ENCODE assay signal across 9 cellular contexts in the genomic region with DNA sequence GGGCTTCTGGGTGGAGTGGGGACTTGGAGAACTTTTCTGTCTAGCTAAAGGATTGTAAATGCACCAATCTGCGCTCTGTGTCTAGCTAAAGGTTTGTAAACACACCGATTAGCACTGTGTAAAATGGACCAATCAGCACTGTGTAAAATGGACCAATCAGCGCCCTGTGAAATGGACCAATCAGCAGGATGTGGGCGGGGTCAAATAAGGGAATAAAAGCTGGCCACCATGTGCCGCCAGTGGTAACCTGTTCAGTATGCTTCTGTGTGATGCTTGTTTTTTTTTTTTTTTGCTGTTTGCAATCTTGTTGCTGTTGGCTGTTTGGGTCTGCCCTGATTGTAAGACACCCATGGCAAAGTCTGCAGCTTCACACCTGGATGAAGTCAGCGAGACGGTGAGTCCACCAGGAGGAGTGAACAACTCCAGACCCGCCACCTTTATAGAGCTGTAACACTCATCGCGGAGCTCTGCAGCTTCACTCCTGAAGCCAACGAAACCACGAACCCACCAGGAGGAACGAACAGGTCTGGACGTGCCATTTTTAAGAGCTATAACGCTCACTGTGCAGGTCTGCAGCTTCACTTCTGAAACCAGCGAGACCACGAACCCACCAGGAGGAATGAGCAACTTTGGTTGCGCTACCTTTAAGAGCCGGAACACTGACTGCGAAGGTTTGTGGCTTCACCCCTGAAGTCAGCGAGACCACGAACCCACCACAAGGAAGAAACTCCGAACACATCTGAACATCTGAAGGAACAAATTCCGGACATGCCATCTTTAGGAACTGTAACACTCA.
DNase-seq lines count a peak whose midpoint lies in the region; ATAC-seq, FAIRE-seq and TF ChIP-seq lines count a peak whose summit lies in the region.
"Had no signal": no experiment of that assay in that cellular context is flagged by ENCODE, and none has a peak within 500 bp of the region (broad histone marks: within the 10 kb centered on the region; RNA-seq: fewer than 3 reads in every experiment).

No MANE protein-coding gene starts in this region.

- H4K20me1 ChIP-seq in HepG2 (ENCODE audit: insufficient read depth, low read length), result no peaks in the 10 kb centered on the region

- no peak for TF ChIP-seq CTCF in HepG2 (CRISPR knock-in tag; IDR thresholded peaks at IDR 0.05)
- TF ChIP-seq CTCF in right lobe of liver (IDR thresholded peaks at IDR 0.05), result no peak

- DNase-seq in HepG2 (ENCODE audit: low spot score) (no peak), right lobe of liver (no peak), activated T-cell treated with anti-CD3 and anti-CD28 coated beads for 24 hours (ENCODE audit: low read depth) (peak; percentile 52), NCI-H2081 treated with DMSO at 0.1 percent for 48 hours (lab: John Stamatoyannopoulos, UW) (no peak), H4 (ENCODE audit: low spot score) (no peak), NCI-H187 treated with DMSO at 0.1 percent for 48 hours (lab: John Stamatoyannopoulos, UW) (no peak)
- no peak for DNase-seq in natural killer cell treated with Interleukin-12 subunit alpha and Interleukin-12 subunit beta and Interleukin-15 and Interleukin-18, amount 100 ng/mL, for 72 hours (ENCODE audit: low spot score)

- CTCF ChIA-PET in HepG2 (lab: Yijun Ruan, JAX; ENCODE audit: low intra/inter-chr PET ratio, low total read pairs), result no interaction called here

- POLR2A ChIA-PET in HepG2 (lab: Yijun Ruan, JAX), result interaction anchor here (0.9 to 2.1 kb wide), 3 partner anchors 14 to 105 kb away, joined by 3 to 4 read pairs (median 4); partner anchors contain the start of gene RASD1

- peaks cover 7 to 9% of the 10 kb centered on the region in 2 donors for H3K27me3 Mint-ChIP-seq in natural killer cell treated with Interleukin-12 subunit alpha and Interleukin-12 subunit beta and Interleukin-15 and Interleukin-18, amount 100 ng/mL, for 72 hours

- intact Hi-C loops in HepG2 (cut with micrococcal nuclease; ENCODE audit: unreplicated experiment), result no loop called here
- intact Hi-C loops in right lobe of liver (cut with DNase I), result no loop called here

- H3K79me2 ChIP-seq in HepG2 (ENCODE audit: insufficient read depth, low read length), result no peaks in the 10 kb centered on the region

- ATAC-seq in HepG2 (no peak), right lobe of liver (no peak), GM21390 (IDR thresholded peaks at IDR 0.05; ENCODE audit: unreplicated experiment) (no peak)
- peak; percentile 75 to 76 for ATAC-seq in natural killer cell treated with Interleukin-12 subunit alpha and Interleukin-12 subunit beta and Interleukin-15 and Interleukin-18, amount 100 ng/mL, for 72 hours

- H3K36me3 Mint-ChIP-seq in natural killer cell treated with Interleukin-12 subunit alpha and Interleukin-12 subunit beta and Interleukin-15 and Interleukin-18, amount 100 ng/mL, for 72 hours, result no peaks in the 10 kb centered on the region

- TF ChIP-seq EP300 in HepG2 (IDR thresholded peaks at IDR 0.05; ENCODE audit: low read depth in 2 of 2, low read length in 2 of 2) (no peak), HepG2 (CRISPR knock-in tag; IDR thresholded peaks at IDR 0.05; ENCODE audit: borderline replicate concordance) (no peak)

- peaks cover 27 to 31% of the 10 kb centered on the region in 2 donors for H3K4me1 Mint-ChIP-seq in natural killer cell treated with Interleukin-12 subunit alpha and Interleukin-12 subunit beta and Interleukin-15 and Interleukin-18, amount 100 ng/mL, for 72 hours (ENCODE audit: low read depth in 2 of 2)

- H3K36me3 ChIP-seq in HepG2 (replicated peaks in 1 of 2; ENCODE audit: control insufficient read depth in 1 of 2, insufficient read depth in 2 of 2, low read length in 2 of 2), result no peaks in the 10 kb centered on the region
- no peaks in the 10 kb centered on the region for H3K36me3 ChIP-seq in right lobe of liver

- no TSS peak for BruUV-seq in HepG2 (replicated peaks; lab: Mats Ljungman, UMichigan)

- H3K9me3 ChIP-seq in HepG2 (ENCODE audit: low read length) (no peaks in the 10 kb centered on the region), right lobe of liver (no peaks in the 10 kb centered on the region)

- no peak overlapping the region for H3K9ac ChIP-seq in HepG2 (ENCODE audit: insufficient read depth, low read depth, low read length)

- no peak overlapping the region for H3K4me3 ChIP-seq in HepG2 (replicated peaks in 1 of 3; ENCODE audit: insufficient read depth in 1 of 3, low read depth in 2 of 3, low read length in 3 of 3)
- H3K4me3 ChIP-seq in right lobe of liver, result no peak overlapping the region
- H3K4me3 ChIP-seq: SK-N-MC had no signal

- TF ChIP-seq POLR2A in HepG2 (IDR thresholded peaks at IDR 0.05; ENCODE audit: insufficient read depth in 1 of 2, low read depth in 2 of 2, low read length in 2 of 2), result no peak
- no peak for TF ChIP-seq POLR2A in right lobe of liver (IDR thresholded peaks at IDR 0.05)

- peak overlapping the region; percentile 82 for H3K4me3 Mint-ChIP-seq in natural killer cell treated with Interleukin-12 subunit alpha and Interleukin-12 subunit beta and Interleukin-15 and Interleukin-18, amount 100 ng/mL, for 72 hours

- H3K9me3 Mint-ChIP-seq in natural killer cell treated with Interleukin-12 subunit alpha and Interleukin-12 subunit beta and Interleukin-15 and Interleukin-18, amount 100 ng/mL, for 72 hours, result no peaks in the 10 kb centered on the region

- H3K27ac Mint-ChIP-seq in natural killer cell treated with Interleukin-12 subunit alpha and Interleukin-12 subunit beta and Interleukin-15 and Interleukin-18, amount 100 ng/mL, for 72 hours, result peak overlapping the region; percentile 49 to 79

- H3K27me3 ChIP-seq in HepG2 (ENCODE audit: control insufficient read depth in 1 of 2, insufficient read depth in 2 of 2, low read length in 2 of 2), result peaks cover 1 to 16% of the 10 kb centered on the region in 2 experiments; a peak in 4 of 5 replicates
- H3K27me3 ChIP-seq in right lobe of liver, result no peaks in the 10 kb centered on the region

- no peak overlapping the region for H2AFZ ChIP-seq in HepG2 (ENCODE audit: low read length)

- 76% methylated on average over 24 of the region's 24 CpGs for WGBS in HepG2 (ENCODE audit: low lambda C conversion rate)
- 61% methylated on average over 17 of the region's 24 CpGs for WGBS in right lobe of liver (ENCODE audit: insufficient coverage, low coverage, low lambda C conversion rate, missing lambda C conversion rate)

- no peak for FAIRE-seq in HepG2 (lab: Jason Lieb, UNC)

- H3K4me1 ChIP-seq in HepG2 (ENCODE audit: insufficient read depth, low read length) (peaks cover 19% of the 10 kb centered on the region), right lobe of liver (peaks cover 0 to 9% (median 0%) of the 10 kb centered on the region in 4 donors)

- in situ Hi-C loops in HepG2 (cut with HindIII; ENCODE audit: extremely low pct_ligation_motif_present, low pct_unique_long_range_greater_than_20kb), result no loop called here

- TF ChIP-seq RAD21 in HepG2 (CRISPR knock-in tag; IDR thresholded peaks at IDR 0.05), result no peak

- H3K27ac ChIP-seq in HepG2 (ENCODE audit: extremely low read length, insufficient read depth, low read length), result no peak overlapping the region
- no peak overlapping the region for H3K27ac ChIP-seq in right lobe of liver
- H3K27ac ChIP-seq: SK-N-MC had no signal

- H3K4me2 ChIP-seq in HepG2 (ENCODE audit: low read depth, low read length), result no peak overlapping the region

TF ChIP-seq in HepG2, 621 proteins besides CTCF, POLR2A, EP300 and RAD21:
- no peak for TF ChIP-seq NAIF1 (CRISPR knock-in tag; IDR thresholded peaks at IDR 0.05; ENCODE audit: borderline replicate concordance)
- TF ChIP-seq NFYC (CRISPR knock-in tag; IDR thresholded peaks at IDR 0.05), result peak; percentile 65
- TF ChIP-seq NFYB (CRISPR knock-in tag; IDR thresholded peaks at IDR 0.05), result peak; percentile 79

Comparison
In these comparisons a context has a peak if more than half of its experiments do, and no peak if none do; other contexts are left out.
1. ATAC-seq: peak in natural killer cell treated with Interleukin-12 subunit alpha and Interleukin-12 subunit beta and Interleukin-15 and Interleukin-18, amount 100 ng/mL, for 72 hours (2 of 2); none in HepG2 (single experiment), right lobe of liver (0 of 4) and GM21390 (single experiment).